Comparison of ENCODE assay signal across 9 cellular contexts in genomic region chr7:90708841-90709317, GRCh38.
A peak's percentile ranks its signal among the peaks of the same experiment; 100 is the strongest.
DNase-seq lines count a peak whose midpoint lies in the region; ATAC-seq and TF ChIP-seq lines count a peak whose summit lies in the region.
"Had no signal": no experiment of that assay in that cellular context is flagged by ENCODE, and none has a peak within 500 bp of the region (broad histone marks: within the 10 kb centered on the region; RNA-seq: fewer than 3 reads in every experiment).

No MANE protein-coding gene starts in this region.

- H3K27ac ChIP-seq in CD4-positive, alpha-beta memory T cell (ENCODE audit: low read depth, low read length) = no peak overlapping the region

- POLR2A ChIA-PET in CD4-positive, alpha-beta memory T cell (lab: Charles Lee; ENCODE audit: partially characterized antibody) = no interaction called here

- DNase-seq in iPS DF 19.7 (ENCODE audit: low read depth, low spot score) = peak; percentile 40
- no peak for DNase-seq in stimulated activated naive CD4-positive, alpha-beta T cell treated with Interleukin-2 at 50 U/mL for 16 hours (lab: John Stamatoyannopoulos, UW)
- DNase-seq in activated T-cell treated with anti-CD3 and anti-CD28 coated beads, Interleukin-2, amount 50 U/mL, for 24 hours = no peak
- no peak for DNase-seq in CD4-positive, alpha-beta memory T cell
- DNase-seq: activated naive CD8-positive, alpha-beta T cell treated with anti-CD3 and anti-CD28 coated beads, Interleukin-2, amount 10 ng/mL, durations not matched to agents 7 days and 5 days had no signal

- no peaks in the 10 kb centered on the region for H3K36me3 Mint-ChIP-seq in activated T-cell treated with anti-CD3 and anti-CD28 coated beads, Interleukin-2, amount 50 U/mL, for 24 hours (ENCODE audit: low read depth)
- no peaks in the 10 kb centered on the region for H3K36me3 Mint-ChIP-seq in CD4-positive, alpha-beta memory T cell
- H3K36me3 Mint-ChIP-seq: activated naive CD8-positive, alpha-beta T cell treated with anti-CD3 and anti-CD28 coated beads, Interleukin-2, amount 10 ng/mL, durations not matched to agents 7 days and 5 days had no signal

- intact Hi-C loops in CD4-positive, alpha-beta memory T cell (cut with micrococcal nuclease) = no loop called here

- no peaks in the 10 kb centered on the region for H3K4me1 Mint-ChIP-seq in activated T-cell treated with anti-CD3 and anti-CD28 coated beads, Interleukin-2, amount 50 U/mL, for 24 hours (ENCODE audit: low read depth)
- no peaks in the 10 kb centered on the region for H3K4me1 Mint-ChIP-seq in CD4-positive, alpha-beta memory T cell
- H3K4me1 Mint-ChIP-seq: activated naive CD8-positive, alpha-beta T cell treated with anti-CD3 and anti-CD28 coated beads, Interleukin-2, amount 10 ng/mL, durations not matched to agents 7 days and 5 days had no signal

- H3K36me3 ChIP-seq in CD4-positive, alpha-beta memory T cell (ENCODE audit: insufficient read depth, low read length) = no peaks in the 10 kb centered on the region

- H3K27me3 Mint-ChIP-seq in activated T-cell treated with anti-CD3 and anti-CD28 coated beads, Interleukin-2, amount 50 U/mL, for 24 hours = no peaks in the 10 kb centered on the region
- H3K27me3 Mint-ChIP-seq in CD4-positive, alpha-beta memory T cell = peaks cover 0 to 1% of the 10 kb centered on the region in 2 donors
- H3K27me3 Mint-ChIP-seq: activated naive CD8-positive, alpha-beta T cell treated with anti-CD3 and anti-CD28 coated beads, Interleukin-2, amount 10 ng/mL, durations not matched to agents 7 days and 5 days had no signal

- no peak overlapping the region for H3K4me3 Mint-ChIP-seq in activated T-cell treated with anti-CD3 and anti-CD28 coated beads, Interleukin-2, amount 50 U/mL, for 24 hours
- no peak overlapping the region for H3K4me3 Mint-ChIP-seq in CD4-positive, alpha-beta memory T cell
- H3K4me3 Mint-ChIP-seq: activated naive CD8-positive, alpha-beta T cell treated with anti-CD3 and anti-CD28 coated beads, Interleukin-2, amount 10 ng/mL, durations not matched to agents 7 days and 5 days had no signal

- no peaks in the 10 kb centered on the region for H3K9me3 ChIP-seq in CD4-positive, alpha-beta memory T cell (ENCODE audit: control insufficient read depth in 1 of 2, low read length in 2 of 2)

- no peaks in the 10 kb centered on the region for H3K9me3 Mint-ChIP-seq in activated T-cell treated with anti-CD3 and anti-CD28 coated beads, Interleukin-2, amount 50 U/mL, for 24 hours
- H3K9me3 Mint-ChIP-seq in CD4-positive, alpha-beta memory T cell = peaks cover 0 to 4% (median 0%) of the 10 kb centered on the region in 8 donors
- H3K9me3 Mint-ChIP-seq: activated naive CD8-positive, alpha-beta T cell treated with anti-CD3 and anti-CD28 coated beads, Interleukin-2, amount 10 ng/mL, durations not matched to agents 7 days and 5 days had no signal

- TF ChIP-seq CTCF in GM12874 (IDR thresholded peaks at IDR 0.05; ENCODE audit: insufficient read depth, low read depth, low read length) = peak; percentile 77

- ATAC-seq in GM21515 (IDR thresholded peaks at IDR 0.05; ENCODE audit: unreplicated experiment) = peak; percentile 71
- ATAC-seq in HG03521 (IDR thresholded peaks at IDR 0.05; ENCODE audit: unreplicated experiment) = peak; percentile 73

- no peaks in the 10 kb centered on the region for H3K4me1 ChIP-seq in CD4-positive, alpha-beta memory T cell (ENCODE audit: insufficient read depth, low read length)

- H3K4me3 ChIP-seq in CD4-positive, alpha-beta memory T cell (ENCODE audit: low read length in 2 of 2) = no peak overlapping the region

- TF ChIP-seq POLR2A in Raji (IDR thresholded peaks at IDR 0.05; ENCODE audit: insufficient read depth, low read depth, low read length) = 0 out of 2 replicates have a peak, but pooled peaks have one; percentile 53

- no peaks in the 10 kb centered on the region for H3K27me3 ChIP-seq in CD4-positive, alpha-beta memory T cell (ENCODE audit: insufficient read depth, low read length)

- CTCF ChIA-PET in CD4-positive, alpha-beta memory T cell (lab: Charles Lee; ENCODE audit: partially characterized antibody) = interaction anchor here (1.0 kb wide), 1 partner anchor 38 kb away, joined by 3 read pairs; no protein-coding TSS in a partner anchor

- H3K27ac Mint-ChIP-seq in activated T-cell treated with anti-CD3 and anti-CD28 coated beads, Interleukin-2, amount 50 U/mL, for 24 hours = no peak overlapping the region
- H3K27ac Mint-ChIP-seq in CD4-positive, alpha-beta memory T cell = no peak overlapping the region
- H3K27ac Mint-ChIP-seq: activated naive CD8-positive, alpha-beta T cell treated with anti-CD3 and anti-CD28 coated beads, Interleukin-2, amount 10 ng/mL, durations not matched to agents 7 days and 5 days had no signal
